1 cellular context compared by ENCODE assay signal in the genomic region with DNA sequence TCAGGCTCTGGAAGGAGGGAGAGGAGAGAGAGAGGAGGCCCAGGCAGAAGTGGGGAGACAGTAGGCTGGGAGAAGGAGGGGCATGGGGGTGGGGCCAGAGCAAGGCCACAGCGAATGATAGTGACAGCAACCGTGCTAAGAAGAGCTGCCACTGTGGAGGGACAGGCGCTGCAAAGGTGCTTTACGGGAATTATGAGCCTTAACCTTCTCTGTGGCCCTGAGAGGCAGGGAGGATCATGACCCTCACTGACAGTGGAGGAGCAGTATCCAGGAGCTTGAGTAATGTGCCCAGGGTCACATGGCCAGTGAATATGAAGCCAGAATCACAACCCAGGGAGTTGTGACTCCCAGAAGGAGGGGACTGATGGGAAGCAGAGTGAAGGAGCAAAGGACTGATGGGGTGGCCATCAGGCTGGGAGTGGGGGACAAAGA.
TF ChIP-seq lines count a peak whose summit lies in the region.

No MANE protein-coding gene starts in this region.

TF ChIP-seq in HepG2, 621 proteins besides CTCF, POLR2A, EP300 and RAD21:
- TF ChIP-seq, protein P1, sequence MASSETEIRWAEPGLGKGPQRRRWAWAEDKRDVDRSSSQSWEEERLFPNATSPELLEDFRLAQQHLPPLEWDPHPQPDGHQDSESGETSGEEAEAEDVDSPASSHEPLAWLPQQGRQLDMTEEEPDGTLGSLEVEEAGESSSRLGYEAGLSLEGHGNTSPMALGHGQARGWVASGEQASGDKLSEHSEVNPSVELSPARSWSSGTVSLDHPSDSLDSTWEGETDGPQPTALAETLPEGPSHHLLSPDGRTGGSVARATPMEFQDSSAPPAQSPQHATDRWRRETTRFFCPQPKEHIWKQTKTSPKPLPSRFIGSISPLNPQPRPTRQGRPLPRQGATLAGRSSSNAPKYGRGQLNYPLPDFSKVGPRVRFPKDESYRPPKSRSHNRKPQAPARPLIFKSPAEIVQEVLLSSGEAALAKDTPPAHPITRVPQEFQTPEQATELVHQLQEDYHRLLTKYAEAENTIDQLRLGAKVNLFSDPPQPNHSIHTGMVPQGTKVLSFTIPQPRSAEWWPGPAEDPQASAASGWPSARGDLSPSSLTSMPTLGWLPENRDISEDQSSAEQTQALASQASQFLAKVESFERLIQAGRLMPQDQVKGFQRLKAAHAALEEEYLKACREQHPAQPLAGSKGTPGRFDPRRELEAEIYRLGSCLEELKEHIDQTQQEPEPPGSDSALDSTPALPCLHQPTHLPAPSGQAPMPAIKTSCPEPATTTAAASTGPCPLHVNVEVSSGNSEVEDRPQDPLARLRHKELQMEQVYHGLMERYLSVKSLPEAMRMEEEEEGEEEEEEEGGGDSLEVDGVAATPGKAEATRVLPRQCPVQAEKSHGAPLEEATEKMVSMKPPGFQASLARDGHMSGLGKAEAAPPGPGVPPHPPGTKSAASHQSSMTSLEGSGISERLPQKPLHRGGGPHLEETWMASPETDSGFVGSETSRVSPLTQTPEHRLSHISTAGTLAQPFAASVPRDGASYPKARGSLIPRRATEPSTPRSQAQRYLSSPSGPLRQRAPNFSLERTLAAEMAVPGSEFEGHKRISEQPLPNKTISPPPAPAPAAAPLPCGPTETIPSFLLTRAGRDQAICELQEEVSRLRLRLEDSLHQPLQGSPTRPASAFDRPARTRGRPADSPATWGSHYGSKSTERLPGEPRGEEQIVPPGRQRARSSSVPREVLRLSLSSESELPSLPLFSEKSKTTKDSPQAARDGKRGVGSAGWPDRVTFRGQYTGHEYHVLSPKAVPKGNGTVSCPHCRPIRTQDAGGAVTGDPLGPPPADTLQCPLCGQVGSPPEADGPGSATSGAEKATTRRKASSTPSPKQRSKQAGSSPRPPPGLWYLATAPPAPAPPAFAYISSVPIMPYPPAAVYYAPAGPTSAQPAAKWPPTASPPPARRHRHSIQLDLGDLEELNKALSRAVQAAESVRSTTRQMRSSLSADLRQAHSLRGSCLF (CRISPR knock-in tag; IDR thresholded peaks at IDR 0.05; ENCODE audit: borderline replicate concordance): no peak
- TF ChIP-seq, protein P2, sequence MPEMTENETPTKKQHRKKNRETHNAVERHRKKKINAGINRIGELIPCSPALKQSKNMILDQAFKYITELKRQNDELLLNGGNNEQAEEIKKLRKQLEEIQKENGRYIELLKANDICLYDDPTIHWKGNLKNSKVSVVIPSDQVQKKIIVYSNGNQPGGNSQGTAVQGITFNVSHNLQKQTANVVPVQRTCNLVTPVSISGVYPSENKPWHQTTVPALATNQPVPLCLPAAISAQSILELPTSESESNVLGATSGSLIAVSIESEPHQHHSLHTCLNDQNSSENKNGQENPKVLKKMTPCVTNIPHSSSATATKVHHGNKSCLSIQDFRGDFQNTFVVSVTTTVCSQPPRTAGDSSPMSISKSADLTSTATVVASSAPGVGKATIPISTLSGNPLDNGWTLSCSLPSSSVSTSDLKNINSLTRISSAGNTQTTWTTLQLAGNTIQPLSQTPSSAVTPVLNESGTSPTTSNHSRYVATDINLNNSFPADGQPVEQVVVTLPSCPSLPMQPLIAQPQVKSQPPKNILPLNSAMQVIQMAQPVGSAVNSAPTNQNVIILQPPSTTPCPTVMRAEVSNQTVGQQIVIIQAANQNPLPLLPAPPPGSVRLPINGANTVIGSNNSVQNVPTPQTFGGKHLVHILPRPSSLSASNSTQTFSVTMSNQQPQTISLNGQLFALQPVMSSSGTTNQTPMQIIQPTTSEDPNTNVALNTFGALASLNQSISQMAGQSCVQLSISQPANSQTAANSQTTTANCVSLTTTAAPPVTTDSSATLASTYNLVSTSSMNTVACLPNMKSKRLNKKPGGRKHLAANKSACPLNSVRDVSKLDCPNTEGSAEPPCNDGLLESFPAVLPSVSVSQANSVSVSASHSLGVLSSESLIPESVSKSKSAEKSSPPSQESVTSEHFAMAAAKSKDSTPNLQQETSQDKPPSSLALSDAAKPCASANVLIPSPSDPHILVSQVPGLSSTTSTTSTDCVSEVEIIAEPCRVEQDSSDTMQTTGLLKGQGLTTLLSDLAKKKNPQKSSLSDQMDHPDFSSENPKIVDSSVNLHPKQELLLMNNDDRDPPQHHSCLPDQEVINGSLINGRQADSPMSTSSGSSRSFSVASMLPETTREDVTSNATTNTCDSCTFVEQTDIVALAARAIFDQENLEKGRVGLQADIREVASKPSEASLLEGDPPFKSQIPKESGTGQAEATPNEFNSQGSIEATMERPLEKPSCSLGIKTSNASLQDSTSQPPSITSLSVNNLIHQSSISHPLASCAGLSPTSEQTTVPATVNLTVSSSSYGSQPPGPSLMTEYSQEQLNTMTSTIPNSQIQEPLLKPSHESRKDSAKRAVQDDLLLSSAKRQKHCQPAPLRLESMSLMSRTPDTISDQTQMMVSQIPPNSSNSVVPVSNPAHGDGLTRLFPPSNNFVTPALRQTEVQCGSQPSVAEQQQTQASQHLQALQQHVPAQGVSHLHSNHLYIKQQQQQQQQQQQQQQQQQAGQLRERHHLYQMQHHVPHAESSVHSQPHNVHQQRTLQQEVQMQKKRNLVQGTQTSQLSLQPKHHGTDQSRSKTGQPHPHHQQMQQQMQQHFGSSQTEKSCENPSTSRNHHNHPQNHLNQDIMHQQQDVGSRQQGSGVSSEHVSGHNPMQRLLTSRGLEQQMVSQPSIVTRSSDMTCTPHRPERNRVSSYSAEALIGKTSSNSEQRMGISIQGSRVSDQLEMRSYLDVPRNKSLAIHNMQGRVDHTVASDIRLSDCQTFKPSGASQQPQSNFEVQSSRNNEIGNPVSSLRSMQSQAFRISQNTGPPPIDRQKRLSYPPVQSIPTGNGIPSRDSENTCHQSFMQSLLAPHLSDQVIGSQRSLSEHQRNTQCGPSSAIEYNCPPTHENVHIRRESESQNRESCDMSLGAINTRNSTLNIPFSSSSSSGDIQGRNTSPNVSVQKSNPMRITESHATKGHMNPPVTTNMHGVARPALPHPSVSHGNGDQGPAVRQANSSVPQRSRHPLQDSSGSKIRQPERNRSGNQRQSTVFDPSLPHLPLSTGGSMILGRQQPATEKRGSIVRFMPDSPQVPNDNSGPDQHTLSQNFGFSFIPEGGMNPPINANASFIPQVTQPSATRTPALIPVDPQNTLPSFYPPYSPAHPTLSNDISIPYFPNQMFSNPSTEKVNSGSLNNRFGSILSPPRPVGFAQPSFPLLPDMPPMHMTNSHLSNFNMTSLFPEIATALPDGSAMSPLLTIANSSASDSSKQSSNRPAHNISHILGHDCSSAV (CRISPR knock-in tag; IDR thresholded peaks at IDR 0.05; ENCODE audit: borderline replicate concordance): no peak
- no peak for TF ChIP-seq HNF4G (IDR thresholded peaks at IDR 0.05; ENCODE audit: borderline replicate concordance, low read depth, low read length)
- TF ChIP-seq HNF4G (CRISPR knock-in tag; IDR thresholded peaks at IDR 0.05; ENCODE audit: borderline replicate concordance, low read depth): 0 out of 2 replicates have a peak, but pooled peaks have one; percentile 2
- no peak for TF ChIP-seq SMC3 (IDR thresholded peaks at IDR 0.05; ENCODE audit: low read length)
- no peak for TF ChIP-seq CBFB (CRISPR knock-in tag; IDR thresholded peaks at IDR 0.05)
- no peak for TF ChIP-seq REL (CRISPR knock-in tag; conservative IDR thresholded peaks at IDR 0.05)
- 0 out of 2 replicates have a peak, but pooled peaks have one; percentile 15 for TF ChIP-seq KMT2A (CRISPR knock-in tag; IDR thresholded peaks at IDR 0.05)
- no peak for TF ChIP-seq HNRNPLL (IDR thresholded peaks at IDR 0.05; ENCODE audit: low read depth, low read length, poor library complexity, severe bottlenecking)
- TF ChIP-seq ERF (CRISPR knock-in tag; IDR thresholded peaks at IDR 0.05): no peak
